In the genomic region with DNA sequence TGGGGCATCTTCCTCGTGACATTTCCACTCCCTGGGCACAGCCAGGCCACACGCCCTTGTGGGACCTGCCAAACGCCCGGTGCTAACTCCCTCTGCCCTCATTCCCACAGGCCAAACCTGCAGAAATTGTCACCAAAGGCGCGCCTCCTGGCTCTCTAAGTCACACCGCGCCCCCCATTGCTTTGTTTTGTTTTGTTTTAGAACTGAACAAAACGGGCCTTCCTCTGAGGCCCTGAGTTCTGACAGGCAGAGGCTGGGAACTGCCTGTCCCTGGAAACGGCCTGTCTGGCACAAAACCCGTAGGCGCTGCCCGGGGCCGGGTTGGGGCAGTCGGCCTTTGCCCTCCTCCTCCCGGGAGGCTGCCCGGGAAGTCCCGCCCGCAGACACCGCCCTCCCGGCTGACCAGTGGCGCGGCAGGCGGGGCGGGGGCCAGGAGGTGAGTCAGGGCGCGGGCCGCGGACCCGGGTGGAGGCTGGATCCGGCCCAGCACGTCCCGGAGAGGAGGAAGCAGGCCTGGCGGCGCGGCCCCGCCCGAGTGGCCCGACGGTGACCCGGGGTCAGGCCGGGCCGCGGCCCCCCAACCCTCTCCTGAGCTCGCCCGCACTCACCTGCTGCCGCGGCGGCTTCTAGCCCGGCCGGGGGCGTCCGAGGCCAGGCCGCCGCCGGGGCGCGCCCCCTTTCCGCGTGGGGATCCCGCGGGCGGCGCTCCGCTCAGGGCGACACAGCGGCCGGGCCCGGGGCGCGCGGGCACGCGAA, we compare ENCODE assay signal across 9 cellular contexts. TPM values are rescaled to one million over a fixed set of nuclear protein-coding genes. Genes with fewer than 3 reads are reported as not detected.
DNase-seq lines count a peak whose midpoint lies in the region; ATAC-seq, FAIRE-seq and TF ChIP-seq lines count a peak whose summit lies in the region.
"Had no signal": no experiment of that assay in that cellular context is flagged by ENCODE, and none has a peak within 500 bp of the region (broad histone marks: within the 10 kb centered on the region; RNA-seq: fewer than 3 reads in every experiment).

No MANE protein-coding gene starts in this region.

- TF ChIP-seq RAD21 in K562 (CRISPR knock-in tag; conservative IDR thresholded peaks at IDR 0.05 in 1 of 2, IDR thresholded peaks at IDR 0.05 in 1 of 2), result no peak

- no TSS peak for BruUV-seq in K562 (replicated peaks; lab: Mats Ljungman, UMichigan)

- POLR2A ChIA-PET in BJ (lab: Charles Lee) (no interaction called here), K562 (lab: Yijun Ruan, JAX) (interaction anchor here (0.8 to 5.3 kb wide), 5 partner anchors 9 to 21 kb away, joined by 3 to 25 read pairs (median 4); no protein-coding TSS in a partner anchor)

- in situ Hi-C loops in K562 (cut with MboI), result no loop called here

- H3K36me3 ChIP-seq in BJ (ENCODE audit: control insufficient read depth, insufficient read depth, low read length), result peaks cover 17% of the 10 kb centered on the region
- peaks cover 28% of the 10 kb centered on the region; the same call in 1 of the 3 replicates for H3K36me3 ChIP-seq in K562 (ENCODE audit: control insufficient read depth, insufficient read depth, low read length)
- peaks cover 6 to 9% of the 10 kb centered on the region in 2 donors for H3K36me3 ChIP-seq in prostate gland

- peak overlapping the region; percentile 90 to 97; a peak in 3 of 4 replicates for H3K9ac ChIP-seq in K562 (ENCODE audit: insufficient read depth in 1 of 2, low read depth in 2 of 2, low read length in 2 of 2)

- peaks cover 23% of the 10 kb centered on the region for H3K79me2 ChIP-seq in K562 (ENCODE audit: control insufficient read depth, insufficient read depth, low read length)

- no peaks in the 10 kb centered on the region for H3K9me1 ChIP-seq in K562 (ENCODE audit: control insufficient read depth, insufficient read depth, low read length)

- ATAC-seq in GM19035 (IDR thresholded peaks at IDR 0.05; ENCODE audit: unreplicated experiment), result peak; percentile 35
- peak; percentile 39 for ATAC-seq in HG03432 (IDR thresholded peaks at IDR 0.05; ENCODE audit: unreplicated experiment)
- peak; percentile 83 for ATAC-seq in K562

- no peak overlapping the region for H2AFZ ChIP-seq in K562 (ENCODE audit: low read depth, low read length)

- H4K20me1 ChIP-seq in K562 (replicated peaks; ENCODE audit: control insufficient read depth, insufficient read depth, low read length), result no peaks in the 10 kb centered on the region; the same call in 1 of the 2 replicates

- 0 out of 2 replicates have a peak, but pooled peaks have one; percentile 18 for TF ChIP-seq EP300 in K562 (IDR thresholded peaks at IDR 0.05; ENCODE audit: low read length)

- FAIRE-seq in K562 (lab: Jason Lieb, UNC), result no peak
- FAIRE-seq: TTC549 had no signal

- TF ChIP-seq POLR2A in K562 (conservative IDR thresholded peaks at IDR 0.05) (no peak), prostate gland (IDR thresholded peaks at IDR 0.05) (peak; percentile 73)

- peak overlapping the region; percentile 86 for H3K27ac ChIP-seq in K562 (ENCODE audit: extremely low read depth, low read depth, low read length)
- H3K27ac ChIP-seq in prostate gland, result peak overlapping the region; percentile 97 to 99

- H3K9me3 ChIP-seq in K562 (replicated peaks; ENCODE audit: control insufficient read depth, insufficient read depth, low read depth, low read length) (no peaks in the 10 kb centered on the region), prostate gland (no peaks in the 10 kb centered on the region)

- intact Hi-C loops in K562 (cut with micrococcal nuclease), result no loop called here
- intact Hi-C loops in prostate gland (cut with DNase I), result loop anchor here (2.0 to 10.0 kb wide), 3 partner anchors 37 to 559 kb away; partner anchors contain the start of genes DNAL4, GTPBP1 and RPL3

- DNase-seq in BJ (ENCODE audit: low read depth) (no peak), T follicular helper cell (ENCODE audit: low read depth) (peak; percentile 18), K562 (ENCODE audit: extremely low read depth in 1 of 4, low spot score in 3 of 4) (peak; percentile 84 to 91 (median 89)), hepatic stellate cell (ENCODE audit: low spot score) (peak; percentile 92), prostate gland (ENCODE audit: low spot score) (peak; percentile 77), NCI-H524 treated with DMSO at 0.1 percent for 48 hours (lab: John Stamatoyannopoulos, UW) (no peak)

- CTCF ChIA-PET in BJ (lab: Yijun Ruan, JAX) (interaction anchor here (1.0 to 3.0 kb wide), 5 partner anchors 11 to 30 kb away, joined by 3 to 17 read pairs (median 9); no protein-coding TSS in a partner anchor), K562 (lab: Yijun Ruan, JAX; ENCODE audit: low intra/inter-chr PET ratio) (no interaction called here)

- H3K4me3 ChIP-seq in BJ (ENCODE audit: low read depth, low read length) (peak overlapping the region; percentile 66), K562 (peak overlapping the region; percentile 62), prostate gland (peak overlapping the region; percentile 73 to 82)

- peak overlapping the region; percentile 87 for H3K4me2 ChIP-seq in K562 (ENCODE audit: insufficient read depth, low read length)

- no peaks in the 10 kb centered on the region for H3K27me3 ChIP-seq in BJ (ENCODE audit: control insufficient read depth, insufficient read depth, low read length)
- H3K27me3 ChIP-seq in K562 (ENCODE audit: control insufficient read depth in 2 of 2, insufficient read depth in 2 of 2, low read length in 2 of 2), result no peaks in the 10 kb centered on the region
- H3K27me3 ChIP-seq in prostate gland (replicated peaks; ENCODE audit: insufficient read depth), result no peaks in the 10 kb centered on the region

- TF ChIP-seq CTCF in BJ (IDR thresholded peaks at IDR 0.05; ENCODE audit: insufficient read depth, low read depth, low read length), result no peak
- no peak for TF ChIP-seq CTCF in K562 (IDR thresholded peaks at IDR 0.05 in 2 of 3, conservative IDR thresholded peaks at IDR 0.05 in 1 of 3; ENCODE audit: insufficient read depth in 2 of 3, low read depth in 1 of 3, low read length in 3 of 3)
- peak in 1 of 4 experiments; percentile 4 for TF ChIP-seq CTCF in prostate gland (IDR thresholded peaks at IDR 0.05)

- H3K4me1 ChIP-seq in K562 (replicated peaks in 1 of 2; ENCODE audit: control insufficient read depth in 2 of 2, insufficient read depth in 2 of 2, low read length in 2 of 2), result peaks cover 4 to 38% of the 10 kb centered on the region in 2 experiments; a peak in 4 of 5 replicates
- H3K4me1 ChIP-seq in prostate gland (replicated peaks), result peaks cover 27% of the 10 kb centered on the region

- 7% methylated on average over 10 of the region's 74 CpGs for WGBS in K562 (ENCODE audit: insufficient coverage, low coverage, missing lambda C conversion rate)
- 0% methylated on average over 38 of the region's 74 CpGs for WGBS in prostate gland

RNA-seq across cellular contexts. Expression of gene SUN2, which starts 0.5 kb away (rescaled TPM):
- 52.4 and 98.4 TPM in 2 replicates for polyA plus RNA-seq in BJ (2011; rRNA removed)
- 57.4 and 83.7 TPM in 2 replicates for polyA minus RNA-seq in BJ (2011; rRNA and poly(A)+ RNA removed)
- total RNA-seq in K562 (2011; cell fraction: chromatin; rRNA removed; ENCODE audit: low replicate concordance), result 38.9 and 115 TPM in 2 replicates
- total RNA-seq in K562 (2011; cell fraction: nucleolus; rRNA removed), result 125 TPM in 2 replicates
- 65.3 and 80.1 TPM in 2 replicates for total RNA-seq in K562 (2011; cell fraction: nucleoplasm; rRNA removed)
- 31.0 and 42.6 TPM in 2 replicates for total RNA-seq in K562 (2014; rRNA removed)
- 5.2 and 7.1 TPM in 2 replicates for total RNA-seq in K562 (2014; rRNA removed; fragmentation: Illumina TruSeq; extraction: Trizol)
- total RNA-seq in K562 (2015; rRNA removed; fragmentation: Illumina TruSeq; extraction: Trizol), result 18.2 and 19.5 TPM in 2 replicates
- total RNA-seq in K562 (2021), result 37.2 and 38.8 TPM in 2 replicates
- polyA plus RNA-seq in K562 (2011; rRNA removed), result 16.7 and 26.9 TPM in 2 replicates
- polyA plus RNA-seq in K562 (2011; cell fraction: cytosol; rRNA removed), result 23.3 and 36.3 TPM in 2 replicates
- polyA plus RNA-seq in K562 (2011; cell fraction: nucleus; rRNA removed), result 62.6 and 82.3 TPM in 2 replicates
- polyA plus RNA-seq in K562 (2012), result 27.0 and 67.0 TPM in 2 replicates
- polyA plus RNA-seq in K562 (2014; fragmentation: Illumina TruSeq; extraction: Trizol), result 13.8 and 22.6 TPM in 2 replicates
- polyA plus RNA-seq in K562 (2014; fragmentation: Nextera tagmentation; extraction: Ambion mirVana), result under 1 TPM; 0.11 to 0.21 TPM
- polyA plus RNA-seq in K562 (2014; rRNA removed), result 27.8 and 31.5 TPM in 2 replicates
- polyA minus RNA-seq in K562 (2011; rRNA and poly(A)+ RNA removed), result 9.1 and 19.4 TPM in 2 replicates
- 28.2 and 36.8 TPM in 2 replicates for polyA minus RNA-seq in K562 (2011; cell fraction: cytosol; rRNA and poly(A)+ RNA removed)
- polyA minus RNA-seq in K562 (2011; cell fraction: nucleus; rRNA and poly(A)+ RNA removed), result 28.8 and 33.5 TPM in 2 replicates
- 100 to 1,000 TPM; 401 to 445 TPM for total RNA-seq in prostate gland

RNA-seq across cellular contexts. Expression of gene DNAL4, which starts 38.6 kb away (rescaled TPM):
- polyA plus RNA-seq in BJ (2011; rRNA removed) (21.4 and 29.9 TPM in 2 replicates), K562 (2011; rRNA removed) (6.9 and 8.9 TPM in 2 replicates), K562 (2014; fragmentation: Illumina TruSeq; extraction: Trizol) (9.4 and 11.3 TPM in 2 replicates), K562 (2014; fragmentation: Nextera tagmentation; extraction: Ambion mirVana) (under 1 TPM; 0.20 to 0.70 TPM), K562 (2014; rRNA removed) (7.8 and 8.3 TPM in 2 replicates)
- 8.4 and 12.3 TPM in 2 replicates for polyA minus RNA-seq in BJ (2011; rRNA and poly(A)+ RNA removed)
- 3.5 and 3.8 TPM in 2 replicates for total RNA-seq in K562 (2011; cell fraction: chromatin; rRNA removed; ENCODE audit: low replicate concordance)
- 4.2 and 5.8 TPM in 2 replicates for total RNA-seq in K562 (2011; cell fraction: nucleolus; rRNA removed)
- 4.4 and 4.5 TPM in 2 replicates for total RNA-seq in K562 (2011; cell fraction: nucleoplasm; rRNA removed)
- total RNA-seq in K562 (2014; rRNA removed) (5.2 and 7.5 TPM in 2 replicates), K562 (2014; rRNA removed; fragmentation: Illumina TruSeq; extraction: Trizol) (4.2 and 4.7 TPM in 2 replicates), K562 (2015; rRNA removed; fragmentation: Illumina TruSeq; extraction: Trizol) (4.7 and 5.6 TPM in 2 replicates), K562 (2021) (5.9 and 6.1 TPM in 2 replicates), prostate gland (10 to 100 TPM; 36.9 to 41.8 TPM)
- 10.5 and 12.7 TPM in 2 replicates for polyA plus RNA-seq in K562 (2011; cell fraction: cytosol; rRNA removed)
- polyA plus RNA-seq in K562 (2011; cell fraction: nucleus; rRNA removed), result 8.2 and 8.3 TPM in 2 replicates
- 6.6 and 12.2 TPM in 2 replicates for polyA plus RNA-seq in K562 (2012)
- polyA minus RNA-seq in K562 (2011; rRNA and poly(A)+ RNA removed), result 3.1 and 3.3 TPM in 2 replicates
- 1.7 and 1.8 TPM in 2 replicates for polyA minus RNA-seq in K562 (2011; cell fraction: cytosol; rRNA and poly(A)+ RNA removed)
- 1.8 and 2.8 TPM in 2 replicates for polyA minus RNA-seq in K562 (2011; cell fraction: nucleus; rRNA and poly(A)+ RNA removed)

RNA-seq across cellular contexts. Expression of gene GTPBP1, which starts 49.6 kb away (rescaled TPM):
- polyA plus RNA-seq in BJ (2011; rRNA removed), result 24.0 and 31.1 TPM in 2 replicates
- 25.6 and 30.4 TPM in 2 replicates for polyA minus RNA-seq in BJ (2011; rRNA and poly(A)+ RNA removed)
- 178 and 289 TPM in 2 replicates for total RNA-seq in K562 (2011; cell fraction: chromatin; rRNA removed; ENCODE audit: low replicate concordance)
- total RNA-seq in K562 (2011; cell fraction: nucleolus; rRNA removed), result 122 and 125 TPM in 2 replicates
- 108 and 125 TPM in 2 replicates for total RNA-seq in K562 (2011; cell fraction: nucleoplasm; rRNA removed)
- total RNA-seq in K562 (2014; rRNA removed), result 24.4 and 25.0 TPM in 2 replicates
- total RNA-seq in K562 (2014; rRNA removed; fragmentation: Illumina TruSeq; extraction: Trizol), result 14.5 and 17.5 TPM in 2 replicates
- 15.9 and 16.0 TPM in 2 replicates for total RNA-seq in K562 (2015; rRNA removed; fragmentation: Illumina TruSeq; extraction: Trizol)
- total RNA-seq in K562 (2021), result 43.0 and 53.2 TPM in 2 replicates
- 23.3 and 38.4 TPM in 2 replicates for polyA plus RNA-seq in K562 (2011; rRNA removed)
- polyA plus RNA-seq in K562 (2011; cell fraction: cytosol; rRNA removed), result 17.9 and 20.7 TPM in 2 replicates
- 79.8 and 120 TPM in 2 replicates for polyA plus RNA-seq in K562 (2011; cell fraction: nucleus; rRNA removed)
- 22.5 and 29.8 TPM in 2 replicates for polyA plus RNA-seq in K562 (2012)
- polyA plus RNA-seq in K562 (2014; fragmentation: Illumina TruSeq; extraction: Trizol), result 30.6 and 38.6 TPM in 2 replicates
- polyA plus RNA-seq in K562 (2014; fragmentation: Nextera tagmentation; extraction: Ambion mirVana), result under 1 TPM; 0.83 to 0.95 TPM
- 30.9 and 32.6 TPM in 2 replicates for polyA plus RNA-seq in K562 (2014; rRNA removed)
- 57.9 and 59.7 TPM in 2 replicates for polyA minus RNA-seq in K562 (2011; rRNA and poly(A)+ RNA removed)
- polyA minus RNA-seq in K562 (2011; cell fraction: cytosol; rRNA and poly(A)+ RNA removed), result 24.3 and 38.6 TPM in 2 replicates
- polyA minus RNA-seq in K562 (2011; cell fraction: nucleus; rRNA and poly(A)+ RNA removed), result 57.2 and 62.2 TPM in 2 replicates
- 10 to 100 TPM; 61.9 to 74.5 TPM for total RNA-seq in prostate gland

RNA-seq across cellular contexts. Expression of gene JOSD1, which starts 54.6 kb away (rescaled TPM):
- 40.9 and 43.6 TPM in 2 replicates for polyA plus RNA-seq in BJ (2011; rRNA removed)
- polyA minus RNA-seq in BJ (2011; rRNA and poly(A)+ RNA removed), result 37.4 and 46.7 TPM in 2 replicates
- 36.0 and 46.4 TPM in 2 replicates for total RNA-seq in K562 (2011; cell fraction: chromatin; rRNA removed; ENCODE audit: low replicate concordance)
- total RNA-seq in K562 (2011; cell fraction: nucleolus; rRNA removed), result 31.5 and 32.4 TPM in 2 replicates
- total RNA-seq in K562 (2011; cell fraction: nucleoplasm; rRNA removed), result 31.9 and 36.6 TPM in 2 replicates
- 28.0 and 33.9 TPM in 2 replicates for total RNA-seq in K562 (2014; rRNA removed)
- total RNA-seq in K562 (2014; rRNA removed; fragmentation: Illumina TruSeq; extraction: Trizol), result 30.0 and 30.4 TPM in 2 replicates
- total RNA-seq in K562 (2015; rRNA removed; fragmentation: Illumina TruSeq; extraction: Trizol), result 26.0 and 26.7 TPM in 2 replicates
- total RNA-seq in K562 (2021), result 36.7 and 39.1 TPM in 2 replicates
- 31.6 and 31.8 TPM in 2 replicates for polyA plus RNA-seq in K562 (2011; rRNA removed)
- 34.7 and 36.9 TPM in 2 replicates for polyA plus RNA-seq in K562 (2011; cell fraction: cytosol; rRNA removed)
- 35.2 and 39.9 TPM in 2 replicates for polyA plus RNA-seq in K562 (2011; cell fraction: nucleus; rRNA removed)
- 25.7 and 27.9 TPM in 2 replicates for polyA plus RNA-seq in K562 (2012)
- 33.0 and 34.1 TPM in 2 replicates for polyA plus RNA-seq in K562 (2014; fragmentation: Illumina TruSeq; extraction: Trizol)
- polyA plus RNA-seq in K562 (2014; fragmentation: Nextera tagmentation; extraction: Ambion mirVana), result 1 to 10 TPM; 8.9 to 9.5 TPM
- polyA plus RNA-seq in K562 (2014; rRNA removed), result 30.4 and 30.7 TPM in 2 replicates
- polyA minus RNA-seq in K562 (2011; rRNA and poly(A)+ RNA removed), result 19.3 and 25.4 TPM in 2 replicates
- polyA minus RNA-seq in K562 (2011; cell fraction: cytosol; rRNA and poly(A)+ RNA removed), result 19.6 and 27.1 TPM in 2 replicates
- 9.8 and 16.9 TPM in 2 replicates for polyA minus RNA-seq in K562 (2011; cell fraction: nucleus; rRNA and poly(A)+ RNA removed)
- 10 to 100 TPM; 56.7 to 69.2 TPM for total RNA-seq in prostate gland

Comparison
In these comparisons a context has a peak if more than half of its experiments do, and no peak if none do; other contexts are left out.
1. DNase-seq: peak in T follicular helper cell (single experiment), K562 (4 of 4), hepatic stellate cell (single experiment) and prostate gland (single experiment); none in BJ (single experiment) and NCI-H524 treated with DMSO at 0.1 percent for 48 hours (single experiment).
2. RNA of gene DNAL4, which starts 38.6 kb away (total RNA-seq): 36.9 to 41.8 TPM in prostate gland; 3.5 to 7.5 TPM in K562; every median in the first group is over 4 times any median in the second.
3. Peak in every context shown above with its lines, with median percentiles within 50 percentile points of each other: H3K4me3 ChIP-seq and ATAC-seq.